ENCODE assay signal across 8 cellular contexts in genomic region chr2:28583899-28584553, GRCh38.
DNase-seq lines count a peak whose midpoint lies in the region; ATAC-seq and TF ChIP-seq lines count a peak whose summit lies in the region.

No MANE protein-coding gene starts in this region.

- ATAC-seq in HG02798 (IDR thresholded peaks at IDR 0.05; ENCODE audit: poor library complexity, unreplicated experiment) (peak; percentile 54), HG02981 (IDR thresholded peaks at IDR 0.05; ENCODE audit: unreplicated experiment) (no peak)

- no peak overlapping the region for H3K4me3 ChIP-seq in astrocyte of the spinal cord (ENCODE audit: low read depth, low read length)

- no peak for TF ChIP-seq CTCF in astrocyte of the spinal cord (IDR thresholded peaks at IDR 0.05; ENCODE audit: low read depth, low read length)

- DNase-seq in AG20443 (ENCODE audit: low spot score) (peak; percentile 95), T1000 (lab: John Stamatoyannopoulos, UW) (peak; percentile 89), astrocyte of the spinal cord (ENCODE audit: low read depth, low spot score) (peak; percentile 96), islet precursor cell (peak; percentile 96)
- peak; percentile 56 to 66 for DNase-seq in stimulated activated CD4-positive, alpha-beta T cell treated with anti-CD3 and anti-CD28 coated beads, Interleukin-1b, Interleukin-23, amount 100 ng/mL, for 4 hours (ENCODE audit: low read depth in 2 of 2)
- no peak for DNase-seq in central memory CD4-positive, alpha-beta T cell

- in situ Hi-C loops in astrocyte of the spinal cord (cut with HindIII; ENCODE audit: low sequenced_read_pairs): no loop called here
